In genomic region chr9:114366334-114367128, GRCh38 we compare ENCODE assay signal across 8 cellular contexts. TPM values are rescaled to one million over a fixed set of nuclear protein-coding genes. Genes with fewer than 3 reads are reported as not detected.
DNase-seq lines count a peak whose midpoint lies in the region; ATAC-seq and TF ChIP-seq lines count a peak whose summit lies in the region.

No MANE protein-coding gene starts in this region.

- ATAC-seq in HG03045 (IDR thresholded peaks at IDR 0.05; ENCODE audit: unreplicated experiment) = peak; percentile 44
- peak; percentile 67 for ATAC-seq in RWPE2 (ENCODE audit: low read depth)
- no peak for ATAC-seq in gastrocnemius medialis

- H3K27ac ChIP-seq in RWPE2 (ENCODE audit: poor library complexity, severe bottlenecking) = peak overlapping the region; percentile 56
- H3K27ac ChIP-seq in gastrocnemius medialis = peak overlapping the region in 2 of 4 donors; percentile 13 to 25

- H3K4me3 ChIP-seq in RWPE2 (ENCODE audit: severe bottlenecking) (no peak overlapping the region), HAP-1 (no peak overlapping the region), gastrocnemius medialis (no peak overlapping the region)

- in situ Hi-C loops in HAP-1 (cut with MboI; ENCODE audit: low sequenced_read_pairs) (no loop called here), gastrocnemius medialis (cut with MboI; ENCODE audit: low sequenced_read_pairs in 4 of 4) (no loop called here)

- intact Hi-C loops in gastrocnemius medialis (cut with DNase I; ENCODE audit: low total_unique reads) = no loop called here

- H3K9me3 ChIP-seq in RWPE2 (ENCODE audit: severe bottlenecking) = no peaks in the 10 kb centered on the region
- H3K9me3 ChIP-seq in HAP-1 = no peaks in the 10 kb centered on the region
- no peaks in the 10 kb centered on the region for H3K9me3 ChIP-seq in gastrocnemius medialis

- TF ChIP-seq POLR2A in gastrocnemius medialis (IDR thresholded peaks at IDR 0.05) = no peak

- peaks cover 8% of the 10 kb centered on the region for H3K36me3 ChIP-seq in RWPE2 (ENCODE audit: low read depth)
- H3K36me3 ChIP-seq in HAP-1 (replicated peaks) = peaks cover 11% of the 10 kb centered on the region
- H3K36me3 ChIP-seq in gastrocnemius medialis = no peaks in the 10 kb centered on the region

- H3K4me1 ChIP-seq in RWPE2 (ENCODE audit: insufficient read depth, poor library complexity, severe bottlenecking) (peaks cover 29% of the 10 kb centered on the region), HAP-1 (peaks cover 20% of the 10 kb centered on the region), gastrocnemius medialis (no peaks in the 10 kb centered on the region)

- H3K27me3 ChIP-seq in RWPE2 (ENCODE audit: insufficient read depth, poor library complexity, severe bottlenecking) (no peaks in the 10 kb centered on the region), HAP-1 (ENCODE audit: low read depth) (no peaks in the 10 kb centered on the region), gastrocnemius medialis (no peaks in the 10 kb centered on the region)

- TF ChIP-seq CTCF in RWPE2 (IDR thresholded peaks at IDR 0.05; ENCODE audit: poor library complexity, severe bottlenecking) (no peak), gastrocnemius medialis (IDR thresholded peaks at IDR 0.05 in 4 of 5, conservative IDR thresholded peaks at IDR 0.05 in 1 of 5) (no peak)

- peak; percentile 65 for DNase-seq in activated effector memory CD4-positive, alpha-beta T cell treated with anti-CD3 and anti-CD28 coated beads, Interleukin-2, amount 50 U/mL, for 16 hours
- DNase-seq in activated effector memory CD4-positive, alpha-beta T cell treated with Interleukin-2 at 50 U/mL for 16 hours = no peak
- DNase-seq in RWPE2 (ENCODE audit: low spot score) (no peak), fibroblast of gingiva (ENCODE audit: low read depth) (peak; percentile 89), HAP-1 (ENCODE audit: low spot score in 2 of 2) (no peak), gastrocnemius medialis (no peak)
- peak; percentile 13 for DNase-seq in stimulated activated naive CD4-positive, alpha-beta T cell treated with Interleukin-2 at 50 U/mL for 16 hours (lab: John Stamatoyannopoulos, UW)

RNA-seq across cellular contexts. Expression of gene AKNA, which starts 21.3 kb away (rescaled TPM):
- 1 to 10 TPM; 2.8 to 5.7 (median 3.8) TPM for total RNA-seq in gastrocnemius medialis

RNA-seq across cellular contexts. Expression of gene ORM2, which starts 36.9 kb away (rescaled TPM):
- total RNA-seq in gastrocnemius medialis = 10 to 100 TPM in 1 of 4 donors, 1 to 10 TPM in 1, not detected in 2; 6.3 to 15.6 TPM

RNA-seq across cellular contexts. Expression of gene ORM1, which starts 43.6 kb away (rescaled TPM):
- 10 to 100 TPM in 2 of 4 donors, not detected in 2; 33.5 to 92.8 TPM for total RNA-seq in gastrocnemius medialis

Comparison
In these comparisons a context has a peak if more than half of its experiments do, and no peak if none do; other contexts are left out.
1. DNase-seq: peak in activated effector memory CD4-positive, alpha-beta T cell treated with anti-CD3 and anti-CD28 coated beads, Interleukin-2, amount 50 U/mL, for 16 hours (single experiment), fibroblast of gingiva (single experiment) and stimulated activated naive CD4-positive, alpha-beta T cell treated with Interleukin-2 at 50 U/mL for 16 hours (single experiment); none in activated effector memory CD4-positive, alpha-beta T cell treated with Interleukin-2 at 50 U/mL for 16 hours (single experiment), RWPE2 (single experiment), HAP-1 (0 of 2) and gastrocnemius medialis (0 of 2).
2. ATAC-seq: peak in HG03045 (single experiment) and RWPE2 (single experiment); none in gastrocnemius medialis (0 of 2).